25 cellular contexts compared by ENCODE assay signal in genomic region chr9:71904076-71904475, GRCh38. TPM values are rescaled to one million over a fixed set of nuclear protein-coding genes. Genes with fewer than 3 reads are reported as not detected.
DNase-seq lines count a peak whose midpoint lies in the region; ATAC-seq, FAIRE-seq and TF ChIP-seq lines count a peak whose summit lies in the region.
"Had no signal": no experiment of that assay in that cellular context is flagged by ENCODE, and none has a peak within 500 bp of the region (broad histone marks: within the 10 kb centered on the region; RNA-seq: fewer than 3 reads in every experiment).

No MANE protein-coding gene starts in this region.

- 75% methylated on average over 2 of the region's 2 CpGs for WGBS in A549 (ENCODE audit: missing lambda C conversion rate)

- H2AFZ ChIP-seq in OCI-LY7 (ENCODE audit: low read length): no peak overlapping the region
- H2AFZ ChIP-seq: PC-9 had no signal

- no peak for ATAC-seq in A549
- ATAC-seq in CD4-positive, alpha-beta T cell (ENCODE audit: poor library complexity): no peak
- ATAC-seq: Right ventricle myocardium inferior, SK-N-SH treated with all-trans-retinoic acid at 6 μM for 48 hours had no signal

- no peaks in the 10 kb centered on the region for H3K9me3 Mint-ChIP-seq in CD4-positive, alpha-beta T cell
- no peaks in the 10 kb centered on the region for H3K9me3 Mint-ChIP-seq in neural crest cell

- peaks cover 83% of the 10 kb centered on the region for H3K4me1 Mint-ChIP-seq in CD4-positive, alpha-beta T cell (ENCODE audit: low read depth)
- peaks cover 54% of the 10 kb centered on the region for H3K4me1 Mint-ChIP-seq in neural crest cell

- TF ChIP-seq RAD21 in A549 (conservative IDR thresholded peaks at IDR 0.05 in 1 of 2, IDR thresholded peaks at IDR 0.05 in 1 of 2): no peak

- intact Hi-C loops in CD4-positive, alpha-beta T cell (cut with DNase I, micrococcal nuclease): no loop called here
- intact Hi-C loops in OCI-LY7 (cut with micrococcal nuclease; ENCODE audit: unreplicated experiment): loop anchor here (10.0 kb wide), 1 partner anchor 461 kb away; the partner anchor contains the start of gene ZFAND5

- H3K9me2 ChIP-seq in OCI-LY7 (ENCODE audit: insufficient read depth, low read length): no peaks in the 10 kb centered on the region

- no peak overlapping the region for H3K4me3 Mint-ChIP-seq in CD4-positive, alpha-beta T cell
- H3K4me3 Mint-ChIP-seq in neural crest cell: peak overlapping the region; percentile 6

- H3K27ac Mint-ChIP-seq in CD4-positive, alpha-beta T cell: peak overlapping the region; percentile 52
- H3K27ac Mint-ChIP-seq in neural crest cell (ENCODE audit: unreplicated experiment): no peak overlapping the region

- H3K9me3 ChIP-seq in A549 (no peaks in the 10 kb centered on the region), OCI-LY7 (ENCODE audit: low read length) (no peaks in the 10 kb centered on the region)
- H3K9me3 ChIP-seq in CD4-positive, alpha-beta T cell (ENCODE audit: control insufficient read depth, low read length): no peaks in the 10 kb centered on the region
- H3K9me3 ChIP-seq: SJCRH30 had no signal

- CTCF ChIA-PET in A549 (lab: Yijun Ruan, JAX) (interaction anchor here (0.7 kb wide), 1 partner anchor 85 kb away, joined by 3 read pairs; no protein-coding TSS in a partner anchor), OCI-LY7 (lab: Charles Lee; ENCODE audit: unreplicated experiment) (no interaction called here)
- CTCF ChIA-PET in CD4-positive, alpha-beta T cell (lab: Charles Lee): interaction anchor here (0.6 to 1.6 kb wide), 3 partner anchors 12 to 135 kb away, joined by 4 to 7 read pairs (median 4); no protein-coding TSS in a partner anchor

- TF ChIP-seq POLR2A in A549 (IDR thresholded peaks at IDR 0.05; ENCODE audit: low read length): no peak

- H3K4me1 ChIP-seq in A549: peaks cover 17% of the 10 kb centered on the region; the same call in 2 of the 3 replicates
- H3K4me1 ChIP-seq in OCI-LY7 (ENCODE audit: insufficient read depth, low read length, poor library complexity, severe bottlenecking): peaks cover 81% of the 10 kb centered on the region
- H3K4me1 ChIP-seq: SJCRH30 had no signal

- BruUV-seq in OCI-LY7 (replicated peaks; lab: Mats Ljungman, UMichigan): no TSS peak

- H3K4me2 ChIP-seq in A549 (no peak overlapping the region), OCI-LY7 (ENCODE audit: low read length) (peak overlapping the region; percentile 82)
- H3K4me2 ChIP-seq: PC-9 had no signal

- H3K27ac ChIP-seq in A549 (no peak overlapping the region), OCI-LY7 (ENCODE audit: low read depth, low read length, poor library complexity, severe bottlenecking) (peak overlapping the region; percentile 99)
- no peak overlapping the region for H3K27ac ChIP-seq in CD4-positive, alpha-beta T cell (ENCODE audit: low read depth, low read length)
- H3K27ac ChIP-seq: HL-60, PC-9, SJCRH30 had no signal

- POLR2A ChIA-PET in A549 (lab: Yijun Ruan, JAX): no interaction called here
- POLR2A ChIA-PET in CD4-positive, alpha-beta T cell (lab: Charles Lee): interaction anchor here (1.3 kb wide), 1 partner anchor 13 kb away, joined by 4 read pairs; no protein-coding TSS in a partner anchor
- POLR2A ChIA-PET in OCI-LY7 (lab: Charles Lee): interaction anchor here (0.8 to 1.5 kb wide), 5 partner anchors 10 to 44 kb away, joined by 3 to 8 read pairs (median 6); no protein-coding TSS in a partner anchor

- H4K20me1 ChIP-seq in OCI-LY7 (ENCODE audit: insufficient read depth, low read length): peaks cover 24% of the 10 kb centered on the region

- no peak for TF ChIP-seq CTCF in A549 (IDR thresholded peaks at IDR 0.05)
- no peak for TF ChIP-seq CTCF in CD4-positive, alpha-beta T cell (IDR thresholded peaks at IDR 0.05)
- TF ChIP-seq CTCF in OCI-LY7 (conservative IDR thresholded peaks at IDR 0.05; ENCODE audit: low read length): no peak
- no peak for TF ChIP-seq CTCF in neural crest cell (conservative IDR thresholded peaks at IDR 0.05)

- no peaks in the 10 kb centered on the region for H3K27me3 ChIP-seq in CD4-positive, alpha-beta T cell (ENCODE audit: control insufficient read depth, insufficient read depth, low read length)
- H3K27me3 ChIP-seq: SJCRH30 had no signal

- peaks cover 23% of the 10 kb centered on the region for H3K36me3 ChIP-seq in OCI-LY7 (ENCODE audit: insufficient read depth, low read length)

- H3K27me3 Mint-ChIP-seq in CD4-positive, alpha-beta T cell: no peaks in the 10 kb centered on the region
- H3K27me3 Mint-ChIP-seq in neural crest cell (ENCODE audit: low read depth): no peaks in the 10 kb centered on the region

- TF ChIP-seq EP300 in A549 (IDR thresholded peaks at IDR 0.05): no peak

- peak; percentile 51 for FAIRE-seq in A549 (lab: Jason Lieb, UNC)
- FAIRE-seq: D721Med, GM12892, GM19239 had no signal

- H3K36me3 Mint-ChIP-seq in CD4-positive, alpha-beta T cell (ENCODE audit: low read depth): no peaks in the 10 kb centered on the region
- H3K36me3 Mint-ChIP-seq in neural crest cell (ENCODE audit: low read depth): no peaks in the 10 kb centered on the region

- H3K4me3 ChIP-seq in A549 (no peak overlapping the region), OCI-LY7 (ENCODE audit: low read depth, low read length, poor library complexity, severe bottlenecking) (peak overlapping the region; percentile 61)
- H3K4me3 ChIP-seq: PC-9, SJCRH30 had no signal

- peaks cover 99% of the 10 kb centered on the region for H3K79me2 ChIP-seq in OCI-LY7 (ENCODE audit: insufficient read depth, low read depth, low read length)

- DNase-seq in A549 (ENCODE audit: low read depth in 1 of 2, low spot score in 1 of 2) (no peak), OCI-LY7 (ENCODE audit: low spot score) (no peak), neural crest cell (ENCODE audit: low read depth, low spot score) (no peak), NCI-H510A treated with DMSO at 0.1 percent for 48 hours (lab: John Stamatoyannopoulos, UW) (no peak), NCI-H526 treated with DMSO at 0.1 percent for 48 hours (lab: John Stamatoyannopoulos, UW) (no peak), cerebellar cortex (ENCODE audit: low spot score) (no peak)
- DNase-seq in CD4-positive, alpha-beta T cell: no peak
- DNase-seq: DMS53; GF-D8; Karpas-422; NCI-H1105; NCI-H146; NCI-H1930; NCI-H2107; NCI-H524 treated with DMSO at 0.1 percent for 48 hours; NCI-H82; NK-92 treated with Interleukin-12 subunit alpha and Interleukin-12 subunit beta, amount 100 ng/mL, for 24 hours; PC-9; SJCRH30 had no signal

TF ChIP-seq in A549, 52 proteins besides CTCF, POLR2A, EP300 and RAD21 (continues in another document):
- no peak for TF ChIP-seq MYC (IDR thresholded peaks at IDR 0.05; ENCODE audit: borderline replicate concordance, low read length)
- no peak for TF ChIP-seq HEYL (CRISPR knock-in tag; IDR thresholded peaks at IDR 0.05)
- no peak for TF ChIP-seq PHF8 (IDR thresholded peaks at IDR 0.05; ENCODE audit: borderline replicate concordance, low read depth)
- TF ChIP-seq FOSL2 (IDR thresholded peaks at IDR 0.05): no peak
- TF ChIP-seq FOSL2 (CRISPR knock-in tag; IDR thresholded peaks at IDR 0.05): no peak
- no peak for TF ChIP-seq FOSB (CRISPR knock-in tag; IDR thresholded peaks at IDR 0.05)
- TF ChIP-seq RARB (CRISPR knock-in tag; IDR thresholded peaks at IDR 0.05): no peak
- no peak for TF ChIP-seq ATOH8 (CRISPR knock-in tag; IDR thresholded peaks at IDR 0.05; ENCODE audit: low read depth)
- TF ChIP-seq HMGXB4 (CRISPR knock-in tag; IDR thresholded peaks at IDR 0.05; ENCODE audit: borderline replicate concordance): no peak
- no peak for TF ChIP-seq BHLHE40 (IDR thresholded peaks at IDR 0.05; ENCODE audit: low read depth, low read length)
- TF ChIP-seq CBX8 (IDR thresholded peaks at IDR 0.05): no peak
- TF ChIP-seq ZC3H11A (IDR thresholded peaks at IDR 0.05): no peak

RNA-seq across cellular contexts. Expression of gene ABHD17B, which starts 6.9 kb away (rescaled TPM):
- polyA plus RNA-seq in A549 (2011; rRNA removed) (24.7 and 25.3 TPM in 2 replicates), A549 (2017; fragmentation: RNase III; extraction: RNeasy Plus Mini Kit Qiagen cat#74134 plus additional on column Dnase treatment) (14.6 to 16.6 TPM (median 14.9 TPM) in 3 replicates)
- 8.0 and 10.3 TPM in 2 replicates for polyA plus RNA-seq in A549 (2012; cell fraction: cytosol; rRNA removed)
- polyA plus RNA-seq in A549 (2012; cell fraction: nucleus; rRNA removed): 6.3 and 8.2 TPM in 2 replicates
- polyA minus RNA-seq in A549 (2011; rRNA and poly(A)+ RNA removed): 16.2 and 16.3 TPM in 2 replicates
- 10 to 100 TPM; 17.9 to 19.1 TPM for total RNA-seq in CD4-positive, alpha-beta T cell
- total RNA-seq in OCI-LY7 (2014; rRNA removed; shearing (Covaris generic)): 28.3 and 31.0 TPM in 2 replicates
- total RNA-seq in OCI-LY7 (2022) (47.7 and 51.8 TPM in 2 replicates), neural crest cell (42.1 and 42.5 TPM in 2 replicates)

RNA-seq across cellular contexts. Expression of gene C9orf85, which starts 7.4 kb away (rescaled TPM):
- polyA plus RNA-seq in A549 (2011; rRNA removed) (15.1 and 24.6 TPM in 2 replicates), A549 (2017; fragmentation: RNase III; extraction: RNeasy Plus Mini Kit Qiagen cat#74134 plus additional on column Dnase treatment) (15.9 to 19.0 TPM (median 16.9 TPM) in 3 replicates)
- 7.6 and 7.8 TPM in 2 replicates for polyA plus RNA-seq in A549 (2012; cell fraction: cytosol; rRNA removed)
- 2.4 and 3.0 TPM in 2 replicates for polyA plus RNA-seq in A549 (2012; cell fraction: nucleus; rRNA removed)
- 5.1 and 5.4 TPM in 2 replicates for polyA minus RNA-seq in A549 (2011; rRNA and poly(A)+ RNA removed)
- total RNA-seq in CD4-positive, alpha-beta T cell: 1 to 10 TPM; 3.4 to 3.5 TPM
- total RNA-seq in OCI-LY7 (2014; rRNA removed; shearing (Covaris generic)): 5.6 and 8.7 TPM in 2 replicates
- total RNA-seq in OCI-LY7 (2022) (12.1 and 14.2 TPM in 2 replicates), neural crest cell (13.4 and 15.4 TPM in 2 replicates)
